In the genomic region with DNA sequence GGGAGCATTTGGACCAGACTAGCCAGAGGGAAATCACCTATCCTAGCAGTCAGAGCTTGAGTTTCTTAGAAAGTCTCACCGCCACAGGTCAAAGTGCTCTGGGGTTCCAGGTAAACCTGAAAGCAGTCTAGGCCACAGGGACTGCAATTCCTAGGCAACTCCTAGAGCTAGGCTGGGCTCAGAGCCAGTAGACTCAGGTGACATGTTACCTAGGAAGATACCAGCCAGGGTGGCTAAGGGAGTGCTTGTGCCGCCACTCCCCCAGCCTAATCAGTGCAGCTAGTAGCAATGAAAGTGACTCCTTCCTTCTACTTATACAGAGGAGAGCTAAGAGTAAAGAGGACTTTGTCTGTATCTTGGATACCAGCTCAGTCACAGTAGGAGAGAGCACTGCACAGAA, we compare ENCODE assay signal across 16 cellular contexts.
A peak's percentile ranks its signal among the peaks of the same experiment; 100 is the strongest.
DNase-seq lines count a peak whose midpoint lies in the region; ATAC-seq and TF ChIP-seq lines count a peak whose summit lies in the region.
"Had no signal": no experiment of that assay in that cellular context is flagged by ENCODE, and none has a peak within 500 bp of the region (broad histone marks: within the 10 kb centered on the region; RNA-seq: fewer than 3 reads in every experiment).

No MANE protein-coding gene starts in this region.

- no peaks in the 10 kb centered on the region for H3K79me2 ChIP-seq in hepatocyte

- no peak overlapping the region for H2BK120ac ChIP-seq in neuronal stem cell (ENCODE audit: low read depth, low read length)

- DNase-seq in hepatocyte (ENCODE audit: low spot score) (peak; percentile 11), neuronal stem cell (ENCODE audit: low spot score) (no peak), upper lobe of right lung (no peak), NCI-H2196 treated with DMSO at 0.1 percent for 48 hours (lab: John Stamatoyannopoulos, UW; ENCODE audit: unreplicated experiment) (no peak), GM13977 (ENCODE audit: low spot score) (no peak)
- no peak for DNase-seq in activated naive CD4-positive, alpha-beta T cell treated with Interleukin-2 at 50 U/mL for 16 hours
- DNase-seq: 8988T; AML-193; Caco-2; CD8-positive, alpha-beta memory T cell; DND-41; GDM1 had no signal

- intact Hi-C loops in upper lobe of right lung (cut with DNase I): no loop called here

- H3K14ac ChIP-seq in neuronal stem cell (ENCODE audit: low read length): peak overlapping the region; percentile 1

- H4K20me1 ChIP-seq in hepatocyte (ENCODE audit: insufficient read depth, poor library complexity, severe bottlenecking): no peaks in the 10 kb centered on the region
- H4K20me1 ChIP-seq: BLaER1 had no signal

- H3K4me3 ChIP-seq in HUES6 (ENCODE audit: low read depth, low read length) (no peak overlapping the region), hepatocyte (no peak overlapping the region), neuronal stem cell (ENCODE audit: low read length in 2 of 2) (no peak overlapping the region), upper lobe of right lung (no peak overlapping the region)
- H3K4me3 ChIP-seq: BLaER1 had no signal

- no peak overlapping the region for H2AK5ac ChIP-seq in neuronal stem cell (ENCODE audit: low read depth, low read length)

- H3K9me2 ChIP-seq in hepatocyte (replicated peaks; ENCODE audit: insufficient read depth): no peaks in the 10 kb centered on the region

- H2BK5ac ChIP-seq in neuronal stem cell (ENCODE audit: low read length): no peak overlapping the region

- no peak overlapping the region for H3K4ac ChIP-seq in neuronal stem cell (ENCODE audit: low read length)

- WGBS in hepatocyte (ENCODE audit: low lambda C conversion rate, missing lambda C conversion rate): 93% methylated on average over 2 of the region's 2 CpGs
- WGBS in neuronal stem cell (ENCODE audit: extremely low coverage in 2 of 2, insufficient read length in 2 of 2, insufficient replicate concordance in 1 of 2), 2 donors: no CpG with 5 or more reads among the region's 2 CpGs

- H3K27ac ChIP-seq in HUES6 (ENCODE audit: low read depth, low read length) (no peak overlapping the region), hepatocyte (no peak overlapping the region), neuronal stem cell (replicated peaks; ENCODE audit: low read length) (no peak overlapping the region), upper lobe of right lung (no peak overlapping the region)
- H3K27ac ChIP-seq: BLaER1, HL-60 had no signal

- no peak overlapping the region for H4K91ac ChIP-seq in neuronal stem cell (ENCODE audit: low read depth, low read length, poor library complexity)

- no peaks in the 10 kb centered on the region for H3K79me1 ChIP-seq in neuronal stem cell (ENCODE audit: low read depth, low read length)

- H3K9me3 ChIP-seq in HUES6 (ENCODE audit: control insufficient read depth, insufficient read depth, low read depth, low read length) (no peaks in the 10 kb centered on the region), hepatocyte (ENCODE audit: low read depth) (no peaks in the 10 kb centered on the region), neuronal stem cell (replicated peaks in 1 of 2; ENCODE audit: control insufficient read depth in 2 of 2, insufficient read depth in 1 of 2, low read depth in 1 of 2, low read length in 2 of 2) (no peaks in the 10 kb centered on the region), upper lobe of right lung (no peaks in the 10 kb centered on the region)
- H3K9me3 ChIP-seq: BLaER1, Caco-2 had no signal

- H4K8ac ChIP-seq in neuronal stem cell (ENCODE audit: low read depth, low read length): no peak overlapping the region

- H3K18ac ChIP-seq in neuronal stem cell (ENCODE audit: low read length): peak overlapping the region; percentile 29

- H3K4me2 ChIP-seq in hepatocyte (no peak overlapping the region), neuronal stem cell (ENCODE audit: insufficient read depth, low read length, poor library complexity, severe bottlenecking) (no peak overlapping the region)
- H3K4me2 ChIP-seq: BLaER1 had no signal

- TF ChIP-seq CTCF in hepatocyte (IDR thresholded peaks at IDR 0.05; ENCODE audit: poor library complexity) (no peak), upper lobe of right lung (IDR thresholded peaks at IDR 0.05) (no peak), GM13977 (IDR thresholded peaks at IDR 0.05; ENCODE audit: extremely low read depth, insufficient read depth, missing control alignments) (no peak)

- peak overlapping the region; percentile 33 for H3K9ac ChIP-seq in HUES6 (ENCODE audit: low read length)
- H3K9ac ChIP-seq in neuronal stem cell (ENCODE audit: low read depth, low read length, poor library complexity): no peak overlapping the region
- H3K9ac ChIP-seq: BLaER1 had no signal

- H3K23ac ChIP-seq in neuronal stem cell (ENCODE audit: low read depth, low read length, poor library complexity): no peak overlapping the region

- H3K4me1 ChIP-seq in HUES6 (ENCODE audit: control insufficient read depth, insufficient read depth, low read length) (no peaks in the 10 kb centered on the region), hepatocyte (ENCODE audit: insufficient read depth) (no peaks in the 10 kb centered on the region), neuronal stem cell (ENCODE audit: control insufficient read depth in 2 of 2, insufficient read depth in 1 of 2, low read depth in 1 of 2, low read length in 2 of 2) (peaks cover 0 to 2% of the 10 kb centered on the region in 2 donors), upper lobe of right lung (no peaks in the 10 kb centered on the region)
- H3K4me1 ChIP-seq: BLaER1, Caco-2 had no signal

- in situ Hi-C loops in GM13977 (cut with MboI; ENCODE audit: low pct_unique_long_range_greater_than_20kb, low sequenced_read_pairs, unreplicated experiment): no loop called here

- no peak overlapping the region for H2BK12ac ChIP-seq in neuronal stem cell (ENCODE audit: low read length)

- ATAC-seq in upper lobe of right lung: peak; percentile 41
- ATAC-seq: HCT116 had no signal

- H3K36me3 ChIP-seq in HUES6 (ENCODE audit: control insufficient read depth, insufficient read depth, low read length) (no peaks in the 10 kb centered on the region), hepatocyte (replicated peaks; ENCODE audit: insufficient read depth, low read depth) (no peaks in the 10 kb centered on the region), neuronal stem cell (replicated peaks in 1 of 2; ENCODE audit: control insufficient read depth in 2 of 2, insufficient read depth in 2 of 2, low read length in 2 of 2) (no peaks in the 10 kb centered on the region), upper lobe of right lung (no peaks in the 10 kb centered on the region)
- H3K36me3 ChIP-seq: BLaER1 had no signal

- no peak overlapping the region for H2AFZ ChIP-seq in hepatocyte
- H2AFZ ChIP-seq in neuronal stem cell (ENCODE audit: low read length): no peak overlapping the region

- H3K27me3 ChIP-seq in HUES6 (ENCODE audit: control insufficient read depth, insufficient read depth, low read length): no peaks in the 10 kb centered on the region
- H3K27me3 ChIP-seq in hepatocyte: no peaks in the 10 kb centered on the region
- H3K27me3 ChIP-seq in neuronal stem cell (ENCODE audit: control insufficient read depth in 3 of 3, insufficient read depth in 3 of 3, low read depth in 1 of 3, low read length in 3 of 3): no peaks in the 10 kb centered on the region
- no peaks in the 10 kb centered on the region for H3K27me3 ChIP-seq in upper lobe of right lung
- H3K27me3 ChIP-seq: BLaER1 had no signal

- no peak overlapping the region for H2BK15ac ChIP-seq in neuronal stem cell (ENCODE audit: low read length)
